In the genomic region with DNA sequence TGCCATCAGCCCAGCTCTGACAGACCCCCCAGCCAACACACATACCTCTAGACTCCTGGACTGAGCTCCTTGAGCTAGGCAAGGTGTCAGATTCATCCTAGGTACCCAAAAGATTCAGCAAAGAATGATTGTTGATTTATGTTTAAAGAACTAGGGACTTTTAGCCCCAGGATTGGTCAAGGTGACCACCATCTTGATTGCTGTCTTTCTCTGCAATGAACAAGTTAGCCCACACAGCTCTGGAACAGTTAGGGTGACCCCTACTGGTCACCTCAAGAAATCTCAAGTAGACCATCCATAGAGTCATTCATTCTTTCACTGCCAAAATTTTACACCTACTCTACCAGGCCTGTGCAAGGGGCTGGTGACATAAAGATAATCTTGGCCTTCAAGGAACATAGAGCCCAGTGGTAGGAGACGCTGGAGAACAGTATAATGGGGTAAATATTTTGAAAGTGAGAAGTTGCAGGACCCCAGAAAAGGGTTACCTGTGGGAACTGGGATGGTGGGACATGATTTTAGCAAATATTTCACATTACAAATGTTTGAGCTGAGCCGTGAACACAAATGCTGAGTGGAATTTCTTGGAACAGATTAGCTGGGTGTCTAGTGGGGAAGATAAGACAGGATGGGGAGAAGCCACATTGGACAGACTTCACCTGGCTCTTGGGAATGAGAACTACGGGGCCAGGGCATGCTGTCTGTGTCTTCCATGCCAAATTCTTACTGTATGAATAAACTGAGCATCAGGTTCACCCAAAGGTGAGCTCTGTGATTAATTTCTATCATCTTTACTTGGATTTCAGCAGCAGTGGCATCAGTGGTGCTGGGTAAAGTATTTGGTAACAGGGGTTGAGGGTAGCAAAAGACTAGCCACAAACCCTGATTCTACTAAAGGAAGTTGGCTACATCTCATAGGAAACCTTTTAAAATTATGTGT, we compare ENCODE assay signal across 8 cellular contexts. TPM values are rescaled to one million over a fixed set of nuclear protein-coding genes. Genes with fewer than 3 reads are reported as not detected.
DNase-seq lines count a peak whose midpoint lies in the region; ATAC-seq, FAIRE-seq and TF ChIP-seq lines count a peak whose summit lies in the region.

No MANE protein-coding gene starts in this region.

- H3K27me3 Mint-ChIP-seq in activated CD8-positive, alpha-beta T cell treated with anti-CD3 and anti-CD28 coated beads for 36 hours, result no peaks in the 10 kb centered on the region

- no peak overlapping the region for H3K27ac Mint-ChIP-seq in activated CD8-positive, alpha-beta T cell treated with anti-CD3 and anti-CD28 coated beads for 36 hours

- DNase-seq in NCI-H2029 treated with DMSO at 0.1 percent for 48 hours (lab: John Stamatoyannopoulos, UW) (peak; percentile 53), NCI-H2029 (lab: John Stamatoyannopoulos, UW) (no peak), H54 (ENCODE audit: insufficient read length, low spot score) (peak; percentile 33), NCI-H226 (peak; percentile 67), foreskin keratinocyte (peak; percentile 40 to 61), omental fat pad (ENCODE audit: low spot score) (no peak)
- peak; percentile 46 for DNase-seq in activated CD8-positive, alpha-beta T cell treated with anti-CD3 and anti-CD28 coated beads for 36 hours

- POLR2A ChIA-PET in activated CD8-positive, alpha-beta T cell treated with anti-CD3 and anti-CD28 coated beads for 36 hours (lab: Charles Lee), result no interaction called here

- H3K4me1 ChIP-seq in foreskin keratinocyte, result peaks cover 21% of the 10 kb centered on the region

- intact Hi-C loops in activated CD8-positive, alpha-beta T cell treated with anti-CD3 and anti-CD28 coated beads for 36 hours (cut with micrococcal nuclease), result loop anchor here (1.0 to 10.0 kb wide), 2 partner anchors 80 to 241 kb away; no protein-coding TSS in a partner anchor

- no peak overlapping the region for H3K27ac ChIP-seq in foreskin keratinocyte

- no peak for TF ChIP-seq POLR2A in H54 (IDR thresholded peaks at IDR 0.05; ENCODE audit: low read depth, low read length)

- no peak overlapping the region for H3K4me3 Mint-ChIP-seq in activated CD8-positive, alpha-beta T cell treated with anti-CD3 and anti-CD28 coated beads for 36 hours

- CTCF ChIA-PET in activated CD8-positive, alpha-beta T cell treated with anti-CD3 and anti-CD28 coated beads for 36 hours (lab: Charles Lee), result interaction anchor here (0.6 to 5.7 kb wide), 37 partner anchors 7 to 271 kb away, joined by 3 to 65 read pairs (median 4); partner anchors contain the start of genes AMPD3 and RNF141

- no peaks in the 10 kb centered on the region for H3K36me3 Mint-ChIP-seq in activated CD8-positive, alpha-beta T cell treated with anti-CD3 and anti-CD28 coated beads for 36 hours (ENCODE audit: low read depth)

- H3K9me3 Mint-ChIP-seq in activated CD8-positive, alpha-beta T cell treated with anti-CD3 and anti-CD28 coated beads for 36 hours, result no peaks in the 10 kb centered on the region

- TF ChIP-seq CTCF in activated CD8-positive, alpha-beta T cell treated with anti-CD3 and anti-CD28 coated beads for 36 hours (IDR thresholded peaks at IDR 0.05), result peak; percentile 79
- TF ChIP-seq CTCF in foreskin keratinocyte (conservative IDR thresholded peaks at IDR 0.05), result peak; percentile 85
- TF ChIP-seq CTCF in omental fat pad (IDR thresholded peaks at IDR 0.05), result no peak

- FAIRE-seq in H54 (lab: Jason Lieb, UNC), result no peak

- H3K4me1 Mint-ChIP-seq in activated CD8-positive, alpha-beta T cell treated with anti-CD3 and anti-CD28 coated beads for 36 hours (ENCODE audit: low read depth), result peaks cover 23% of the 10 kb centered on the region

- peak; percentile 64 for ATAC-seq in activated CD8-positive, alpha-beta T cell treated with anti-CD3 and anti-CD28 coated beads for 36 hours
- peak; percentile 54 for ATAC-seq in foreskin keratinocyte
- ATAC-seq in omental fat pad (ENCODE audit: low FRiP score), result peak; percentile 58
- ATAC-seq in GM18873 (IDR thresholded peaks at IDR 0.05; ENCODE audit: low FRiP score, unreplicated experiment), result no peak

- H3K27me3 ChIP-seq in foreskin keratinocyte, result no peaks in the 10 kb centered on the region

RNA-seq across cellular contexts. Expression of gene IRAG1, which starts 39.1 kb away (rescaled TPM):
- total RNA-seq in activated CD8-positive, alpha-beta T cell treated with anti-CD3 and anti-CD28 coated beads for 36 hours, result not detected
- total RNA-seq in foreskin keratinocyte (0.03 and 0.14 TPM in 2 replicates), omental fat pad (10 to 100 TPM in 2 of 4 donors, 1 to 10 TPM in 2; 3.3 to 32.3 (median 7.7) TPM)
- polyA plus RNA-seq in foreskin keratinocyte, result 0.02 and 0.06 TPM in 2 replicates

Comparison
In these comparisons a context has a peak if more than half of its experiments do, and no peak if none do; other contexts are left out.
1. DNase-seq: peak in NCI-H2029 treated with DMSO at 0.1 percent for 48 hours (single experiment), H54 (single experiment), NCI-H226 (single experiment), activated CD8-positive, alpha-beta T cell treated with anti-CD3 and anti-CD28 coated beads for 36 hours (single experiment) and foreskin keratinocyte (2 of 2); none in NCI-H2029 (single experiment) and omental fat pad (single experiment).
2. CTCF ChIP-seq: peak in activated CD8-positive, alpha-beta T cell treated with anti-CD3 and anti-CD28 coated beads for 36 hours (single experiment) and foreskin keratinocyte (single experiment); none in omental fat pad (0 of 3).